23 cellular contexts compared by ENCODE assay signal in genomic region chr7:149832332-149833041, GRCh38.
"Had no signal": no experiment of that assay in that cellular context is flagged by ENCODE, and none has a peak within 500 bp of the region (broad histone marks: within the 10 kb centered on the region; RNA-seq: fewer than 3 reads in every experiment).

No MANE protein-coding gene starts in this region.

- H3K36me3 ChIP-seq: breast epithelium, left lung, neutrophil, right atrium auricular region, suprapubic skin, upper lobe of left lung had no signal

- H3K27ac ChIP-seq: breast epithelium, dorsolateral prefrontal cortex, hepatocyte, left lung, neutrophil, right atrium auricular region, suprapubic skin, upper lobe of left lung had no signal

- H3K9me3 ChIP-seq: breast epithelium, left lung, neutrophil, right atrium auricular region, suprapubic skin, upper lobe of left lung had no signal

- H3K4me1 ChIP-seq: breast epithelium, right atrium auricular region, suprapubic skin, upper lobe of left lung had no signal

- ATAC-seq: activated CD4-positive, CD25-positive, alpha-beta regulatory T cell treated with anti-CD3 and anti-CD28 coated beads, Interleukin-2, amount 50 U/mL, for 24 hours; activated naive CD8-positive, alpha-beta T cell treated with anti-CD3 and anti-CD28 coated beads, Interleukin-2, amount 50 U/mL, for 24 hours; activated T-helper 17 cell treated with anti-CD3 and anti-CD28 coated beads, Interleukin-2, amount 50 U/mL, for 72 hours; left lung; naive thymus-derived CD8-positive, alpha-beta T cell; stimulated activated naive CD8-positive, alpha-beta T cell treated with anti-CD3 and anti-CD28 coated beads, Interleukin-15, Interleukin-2, amounts not matched to agents 100 U/mL and 50 U/mL, for 24 hours had no signal

- H3K4me3 ChIP-seq: breast epithelium, dorsolateral prefrontal cortex, hepatocyte, left lung, right atrium auricular region, suprapubic skin, upper lobe of left lung had no signal

- DNase-seq: activated CD4-positive, alpha-beta T cell treated with anti-CD3 and anti-CD28 coated beads, Interleukin-2, amount 50 U/mL, for 1 hour; activated CD8-positive, alpha-beta memory T cell treated with anti-CD3 and anti-CD28 coated beads for 24 hours; activated naive CD4-positive, alpha-beta T cell treated with anti-CD3 and anti-CD28 coated beads for 36 hours; activated naive CD8-positive, alpha-beta T cell treated with anti-CD3 and anti-CD28 coated beads, Interleukin-2, amount 50 U/mL, for 24 hours; activated T-cell treated with anti-CD3 and anti-CD28 coated beads for 4 hours; aorta; erythroblast; islet precursor cell; naive thymus-derived CD8-positive, alpha-beta T cell; small intestine; stimulated activated CD4-positive, alpha-beta T cell treated with anti-CD3 and anti-CD28 coated beads, Interleukin-4, amount 100 ng/mL, for 4 hours; stimulated activated CD8-positive, alpha-beta memory T cell treated with anti-CD3 and anti-CD28 coated beads, Interleukin-4, amount 100 ng/mL, for 48 hours; stimulated activated naive CD8-positive, alpha-beta T cell treated with anti-CD3 and anti-CD28 coated beads, Interleukin-15, Interleukin-2, amounts not matched to agents 100 U/mL and 50 U/mL, for 24 hours had no signal

- H3K27me3 ChIP-seq: breast epithelium, dorsolateral prefrontal cortex, hepatocyte, left lung, right atrium auricular region, upper lobe of left lung had no signal
